In the genomic region with DNA sequence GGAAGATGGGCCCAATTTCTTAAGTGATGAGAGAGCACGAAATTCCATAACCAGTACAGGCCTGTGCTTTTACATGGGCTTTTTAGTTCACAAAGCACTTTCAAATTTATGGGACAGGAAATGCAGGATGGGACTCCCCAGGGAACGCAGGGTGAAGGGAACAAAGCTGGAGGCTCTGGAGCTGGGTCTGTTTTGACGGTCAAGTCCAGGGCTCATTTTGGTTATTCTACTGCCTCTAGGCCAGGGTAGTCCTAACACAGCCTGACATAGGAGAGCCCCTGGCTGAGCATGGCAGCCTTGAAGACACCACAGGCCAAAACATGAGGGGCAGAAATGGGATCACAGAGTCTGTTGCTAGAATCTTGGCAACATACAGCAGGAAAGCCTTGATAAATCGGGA, we compare ENCODE assay signal across 26 cellular contexts. TPM values are rescaled to one million over a fixed set of nuclear protein-coding genes. Genes with fewer than 3 reads are reported as not detected.
"Had no signal": no experiment of that assay in that cellular context is flagged by ENCODE, and none has a peak within 500 bp of the region (broad histone marks: within the 10 kb centered on the region; RNA-seq: fewer than 3 reads in every experiment).

No MANE protein-coding gene starts in this region.

- H3K4me1 Mint-ChIP-seq: immature natural killer cell, nephron had no signal

- FAIRE-seq: endometrium, kidney had no signal

- H3K4me1 ChIP-seq: gastroesophageal sphincter, sigmoid colon, stomach, transverse colon had no signal

- H3K36me3 ChIP-seq: gastroesophageal sphincter, sigmoid colon, thoracic aorta, transverse colon had no signal

- H3K9me3 ChIP-seq: gastroesophageal sphincter, sigmoid colon, stomach, thoracic aorta, transverse colon had no signal

- H3K4me3 ChIP-seq: gastroesophageal sphincter, lung, sigmoid colon, skin epidermis, stomach, thoracic aorta, transverse colon had no signal

- H3K27ac Mint-ChIP-seq: immature natural killer cell, nephron had no signal

- H3K27ac ChIP-seq: gastroesophageal sphincter, sigmoid colon, skin epidermis, stomach, thoracic aorta, transverse colon had no signal

- H3K4me3 Mint-ChIP-seq: immature natural killer cell, nephron had no signal

- H3K9me3 Mint-ChIP-seq: immature natural killer cell, nephron had no signal

- H3K27me3 ChIP-seq: gastroesophageal sphincter, sigmoid colon, stomach, transverse colon had no signal

- DNase-seq: effector memory CD4-positive, alpha-beta T cell; immature natural killer cell; kidney; left cardiac atrium; left ventricle myocardium superior; mesenchymal stem cell; midbrain; posterior cingulate gyrus; sigmoid colon; stimulated activated CD4-positive, alpha-beta T cell treated with anti-CD3 and anti-CD28 coated beads, Interleukin-2, amount 100 ng/mL, for 24 hours; stimulated activated CD4-positive, alpha-beta T cell treated with anti-CD3 and anti-CD28 coated beads, Interleukin-4, amount 100 ng/mL, for 4 hours; stimulated activated naive CD4-positive, alpha-beta T cell; stomach; substantia nigra; transverse colon had no signal

- ATAC-seq: esophagus mucosa, gastroesophageal sphincter, left cardiac atrium had no signal

RNA-seq across cellular contexts. Expression of a gene that starts 34.0 kb away (rescaled TPM):
- total RNA-seq: esophagus mucosa, fibroblast of villous mesenchyme, kidney, osteoblast, sigmoid colon, thoracic aorta, transverse colon had no signal
- polyA plus RNA-seq: lung had no signal

RNA-seq across cellular contexts. Expression of a gene that starts 59.5 kb away (rescaled TPM):
- total RNA-seq: esophagus mucosa, fibroblast of villous mesenchyme, gastroesophageal sphincter, kidney, left cardiac atrium, left ventricle myocardium superior, lung, osteoblast, pulmonary artery endothelial cell, sigmoid colon, stomach, thoracic aorta, transverse colon, ureter had no signal
- polyA plus RNA-seq: immature natural killer cell, lung, sigmoid colon, stomach had no signal
